In genomic region chr4:41531561-41532245, GRCh38 we compare ENCODE assay signal across 19 cellular contexts. TPM values are rescaled to one million over a fixed set of nuclear protein-coding genes. Genes with fewer than 3 reads are reported as not detected.
"Had no signal": no experiment of that assay in that cellular context is flagged by ENCODE, and none has a peak within 500 bp of the region (broad histone marks: within the 10 kb centered on the region; RNA-seq: fewer than 3 reads in every experiment).

No MANE protein-coding gene starts in this region.

- H3K9me3 ChIP-seq: esophagus muscularis mucosa, gastroesophageal sphincter, heart right ventricle, left ventricle myocardium inferior, mucosa of descending colon, neutrophil, thyroid gland had no signal

- H3K27ac ChIP-seq: brain microvascular endothelial cell, esophagus muscularis mucosa, gastroesophageal sphincter, left ventricle myocardium inferior, neutrophil, parathyroid adenoma, thyroid gland had no signal

- H3K36me3 ChIP-seq: brain microvascular endothelial cell, esophagus muscularis mucosa, gastroesophageal sphincter, heart right ventricle, left ventricle myocardium inferior, neutrophil, thyroid gland had no signal

- H3K4me1 ChIP-seq: parathyroid adenoma had no signal

- DNase-seq: activated CD4-positive, alpha-beta memory T cell treated with anti-CD3 and anti-CD28 coated beads for 36 hours; activated T-cell treated with anti-CD3 and anti-CD28 coated beads for 4 hours; brain microvascular endothelial cell; central memory CD4-positive, alpha-beta T cell; heart right ventricle; left ventricle myocardium inferior; mucosa of descending colon; naive B cell; retina; stimulated activated CD4-positive, alpha-beta T cell treated with anti-CD3 and anti-CD28 coated beads, Interleukin-12 subunit alpha, Interleukin-12 subunit beta, amount 100 ng/mL, for 4 hours; stimulated activated CD4-positive, alpha-beta T cell treated with anti-CD3 and anti-CD28 coated beads, Interleukin-1b, Interleukin-23, amount 100 ng/mL, for 48 hours; stimulated activated naive CD4-positive, alpha-beta T cell treated with Interleukin-2 at 50 U/mL for 16 hours; SW 1271; T-helper 2 cell; thyroid gland had no signal

- H3K4me3 ChIP-seq: esophagus muscularis mucosa, gastroesophageal sphincter, heart right ventricle, left ventricle myocardium inferior, mucosa of descending colon, thyroid gland had no signal

- H3K9ac ChIP-seq: parathyroid adenoma had no signal

- H3K27me3 ChIP-seq: brain microvascular endothelial cell, esophagus muscularis mucosa, gastroesophageal sphincter, heart right ventricle, thyroid gland had no signal

RNA-seq across cellular contexts. Expression of gene LIMCH1, which starts 6.3 kb away (rescaled TPM):
- total RNA-seq: activated CD4-positive, alpha-beta memory T cell treated with anti-CD3 and anti-CD28 coated beads for 36 hours had no signal
